Comparison of ENCODE assay signal across 11 cellular contexts in the genomic region with DNA sequence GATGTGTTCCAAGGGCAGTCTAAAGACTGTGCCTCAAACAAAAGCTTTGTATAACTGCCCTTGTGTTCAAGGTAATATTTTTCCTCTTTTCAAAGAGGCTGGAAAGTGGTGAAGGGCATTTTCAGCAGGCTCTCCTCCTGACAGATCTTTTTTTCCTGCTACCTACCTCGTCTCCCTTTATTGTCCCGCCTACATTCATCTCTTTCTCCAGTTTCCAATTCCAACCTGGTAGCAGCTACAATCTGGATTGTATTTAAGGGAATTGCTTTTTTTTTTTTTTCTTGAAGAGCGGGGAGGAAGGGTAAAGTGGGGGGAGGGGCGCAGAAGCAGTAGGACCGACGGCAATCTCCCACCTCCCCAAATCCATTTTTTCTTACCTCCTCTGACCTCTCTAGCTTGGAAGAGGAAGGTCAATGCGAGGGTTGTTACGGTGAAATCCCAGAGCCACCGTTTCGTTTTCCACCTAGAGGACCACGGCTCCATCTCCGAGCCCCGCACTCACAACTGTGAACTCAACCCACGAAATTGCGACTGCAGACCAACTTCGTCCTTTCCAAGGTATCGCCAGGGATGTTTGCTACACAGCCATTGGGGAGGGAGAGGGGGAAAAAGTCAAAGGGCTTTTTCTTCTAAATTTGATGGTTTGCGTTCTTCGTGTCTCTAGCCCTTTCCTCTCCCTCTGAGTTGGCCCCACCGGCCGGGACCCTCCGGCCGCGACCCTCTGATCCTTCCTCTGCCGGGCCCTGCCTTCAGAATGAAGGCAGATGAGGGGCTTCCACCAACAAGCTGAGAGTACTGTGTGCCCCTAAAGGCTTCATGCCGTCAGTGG. TPM values are rescaled to one million over a fixed set of nuclear protein-coding genes. Genes with fewer than 3 reads are reported as not detected.
DNase-seq lines count a peak whose midpoint lies in the region; TF ChIP-seq lines count a peak whose summit lies in the region.
"Had no signal": no experiment of that assay in that cellular context is flagged by ENCODE, and none has a peak within 500 bp of the region (broad histone marks: within the 10 kb centered on the region; RNA-seq: fewer than 3 reads in every experiment).

A gene (minus strand): TSS at position 827 of the 829 bp plus-strand sequence. CDS start 344 bp downstream, at position 483.

- H3K27me3 ChIP-seq in mammary epithelial cell (ENCODE audit: insufficient read depth, low read length), result no peaks in the 10 kb centered on the region
- H3K27me3 ChIP-seq in neural cell (ENCODE audit: insufficient read depth, low read depth, low read length), result peaks cover 21% of the 10 kb centered on the region
- no peaks in the 10 kb centered on the region for H3K27me3 ChIP-seq in uterus

- H3K27ac ChIP-seq in mammary epithelial cell (ENCODE audit: insufficient read depth, low read depth, low read length) (no peak within 1 kb of the TSS), neural cell (ENCODE audit: low read length) (no peak within 1 kb of the TSS), uterus (no peak within 1 kb of the TSS)
- H3K27ac ChIP-seq: BLaER1, epithelial cell of prostate had no signal

- CTCF ChIA-PET in MCF 10A (lab: Yijun Ruan, JAX), result interaction anchor here (0.6 to 1.6 kb wide), 5 partner anchors 13 to 410 kb away, joined by 3 to 6 read pairs (median 4); no protein-coding TSS in a partner anchor
- CTCF ChIA-PET in mammary epithelial cell (lab: Charles Lee; ENCODE audit: low non-redundant PET), result no interaction called here

- POLR2A ChIA-PET in MCF 10A (lab: Yijun Ruan, JAX), result interaction anchor here (0.5 kb wide), 1 partner anchor 396 kb away, joined by 3 read pairs; no protein-coding TSS in a partner anchor

- in situ Hi-C loops in mammary epithelial cell (cut with MboI; ENCODE audit: low sequenced_read_pairs in 2 of 2), result loop anchor here (10.0 to 25.0 kb wide), 2 partner anchors 404 to 407 kb away; no protein-coding TSS in a partner anchor

- TF ChIP-seq POLR2A in uterus (IDR thresholded peaks at IDR 0.05), result no peak

- no peak within 1 kb of the TSS for H3K27ac Mint-ChIP-seq in MCF 10A (ENCODE audit: low read depth, unreplicated experiment)

- dilution Hi-C loops in mammary epithelial cell (cut with HindIII; ENCODE audit: low sequenced_read_pairs), result no loop called here

- intact Hi-C loops in MCF 10A (cut with micrococcal nuclease), result no loop called here
- intact Hi-C loops in mammary epithelial cell (cut with micrococcal nuclease), result loop anchor here (2.0 kb wide), 1 partner anchor 353 kb away; no protein-coding TSS in a partner anchor
- intact Hi-C loops in uterus (cut with DNase I; ENCODE audit: low total_unique reads), result no loop called here

- H3K36me3 ChIP-seq in mammary epithelial cell (ENCODE audit: insufficient read depth, low read length) (no peaks in the 10 kb centered on the region), neural cell (ENCODE audit: insufficient read depth, low read length) (no peaks in the 10 kb centered on the region), uterus (no peaks in the 10 kb centered on the region)
- H3K36me3 ChIP-seq: BLaER1 had no signal

- peaks cover 4% of the 10 kb centered on the region for H3F3A ChIP-seq in neural cell (ENCODE audit: insufficient read depth, low read length, poor library complexity, severe bottlenecking)

- no peaks in the 10 kb centered on the region for H3K36me3 Mint-ChIP-seq in MCF 10A (ENCODE audit: insufficient read depth, unreplicated experiment)

- no peak for TF ChIP-seq CTCF in MCF 10A (IDR thresholded peaks at IDR 0.05; ENCODE audit: unreplicated experiment)
- TF ChIP-seq CTCF in mammary epithelial cell (conservative IDR thresholded peaks at IDR 0.05 in 1 of 2, IDR thresholded peaks at IDR 0.05 in 1 of 2; ENCODE audit: extremely low read depth in 1 of 2, insufficient read depth in 1 of 2, low read depth in 1 of 2, low read length in 2 of 2), result no peak
- no peak for TF ChIP-seq CTCF in fibroblast of mammary gland (conservative IDR thresholded peaks at IDR 0.05; ENCODE audit: control insufficient read depth, insufficient read depth, low read depth, low read length)
- no peak for TF ChIP-seq CTCF in neural cell (IDR thresholded peaks at IDR 0.05; ENCODE audit: poor library complexity, severe bottlenecking)
- TF ChIP-seq CTCF in uterus (IDR thresholded peaks at IDR 0.05), result no peak

- H2AFZ ChIP-seq in mammary epithelial cell (ENCODE audit: low read depth, low read length) (no peak within 1 kb of the TSS), neural cell (ENCODE audit: low read depth, low read length) (no peak within 1 kb of the TSS)

- peaks cover 14% of the 10 kb centered on the region for H3K4me1 ChIP-seq in mammary epithelial cell (ENCODE audit: insufficient read depth, low read length)
- no peaks in the 10 kb centered on the region for H3K4me1 ChIP-seq in uterus
- H3K4me1 ChIP-seq: BLaER1 had no signal

- H3K79me2 ChIP-seq in mammary epithelial cell (ENCODE audit: insufficient read depth, low read length), result no peaks in the 10 kb centered on the region
- peaks cover 30% of the 10 kb centered on the region for H3K79me2 ChIP-seq in neural cell (replicated peaks; ENCODE audit: insufficient read depth, low read length)

- BruUV-seq in MCF 10A (replicated peaks; lab: Mats Ljungman, UMichigan) (no TSS peak), mammary epithelial cell (replicated peaks; lab: Mats Ljungman, UMichigan) (no TSS peak)

- no peaks in the 10 kb centered on the region for H3K9me2 ChIP-seq in neural cell (ENCODE audit: insufficient read depth, low read length)

- TF ChIP-seq EP300 in neural cell (conservative IDR thresholded peaks at IDR 0.05; ENCODE audit: poor library complexity, severe bottlenecking), result no peak

- H3K9me3 ChIP-seq in mammary epithelial cell (replicated peaks; ENCODE audit: insufficient read depth, low read length) (no peaks in the 10 kb centered on the region), neural cell (ENCODE audit: low read length) (no peaks in the 10 kb centered on the region), uterus (no peaks in the 10 kb centered on the region)

- no peak for DNase-seq in MCF 10A (ENCODE audit: unreplicated experiment)
- no peak for DNase-seq in mammary epithelial cell
- DNase-seq in fibroblast of mammary gland (ENCODE audit: low read depth), result no peak
- no peak for DNase-seq in uterus
- DNase-seq in GOT3 (lab: John Stamatoyannopoulos, UW), result no peak
- DNase-seq in NCI-H2171 (lab: John Stamatoyannopoulos, UW), result no peak
- no peak for DNase-seq in kidney tubule cell (ENCODE audit: low spot score)
- DNase-seq: activated CD4-positive, alpha-beta T cell treated with anti-CD3 and anti-CD28 coated beads for 48 hours had no signal

- H3K4me2 ChIP-seq in mammary epithelial cell (ENCODE audit: insufficient read depth, low read depth, low read length) (no peak within 1 kb of the TSS), neural cell (ENCODE audit: low read length) (no peak within 1 kb of the TSS)
- H3K4me2 ChIP-seq: BLaER1 had no signal

- peaks cover 11% of the 10 kb centered on the region for H3K27me3 Mint-ChIP-seq in MCF 10A (ENCODE audit: insufficient read depth, unreplicated experiment)

- H3K4me3 Mint-ChIP-seq in MCF 10A (ENCODE audit: unreplicated experiment), result peak within 1 kb of the TSS; percentile 45

- WGBS in mammary epithelial cell (ENCODE audit: low coverage, missing lambda C conversion rate), result 31% methylated on average over 13 of the region's 26 CpGs

- H3K4me3 ChIP-seq in mammary epithelial cell (replicated peaks in 1 of 3; ENCODE audit: insufficient read depth in 1 of 3, low read depth in 2 of 3, low read length in 3 of 3) (no peak within 1 kb of the TSS), fibroblast of mammary gland (ENCODE audit: control insufficient read depth, low read depth, low read length) (peak within 1 kb of the TSS; percentile 53), neural cell (ENCODE audit: low read length) (peak within 1 kb of the TSS; percentile 61), uterus (peak within 1 kb of the TSS; percentile 16 to 42)
- H3K4me3 ChIP-seq: BLaER1 had no signal

- no peaks in the 10 kb centered on the region for H3K9me3 Mint-ChIP-seq in MCF 10A (ENCODE audit: unreplicated experiment)

- TF ChIP-seq RAD21 in neural cell (conservative IDR thresholded peaks at IDR 0.05), result no peak

- H3K9ac ChIP-seq in mammary epithelial cell (ENCODE audit: insufficient read depth, low read length) (no peak within 1 kb of the TSS), neural cell (ENCODE audit: low read length) (no peak within 1 kb of the TSS)
- H3K9ac ChIP-seq: BLaER1 had no signal

- peaks cover 7% of the 10 kb centered on the region for H3K4me1 Mint-ChIP-seq in MCF 10A (ENCODE audit: insufficient read depth, unreplicated experiment)

- H4K20me1 ChIP-seq in mammary epithelial cell (ENCODE audit: insufficient read depth, low read length) (no peaks in the 10 kb centered on the region), neural cell (ENCODE audit: insufficient read depth) (no peaks in the 10 kb centered on the region)
- H4K20me1 ChIP-seq: BLaER1 had no signal

TF ChIP-seq in neural cell, 6 proteins besides CTCF, POLR2A, EP300 and RAD21 (continues in another document):
- TF ChIP-seq SMC3 (conservative IDR thresholded peaks at IDR 0.05; ENCODE audit: poor library complexity) (no peak), MXI1 (conservative IDR thresholded peaks at IDR 0.05; ENCODE audit: poor library complexity, severe bottlenecking) (no peak), EZH2 (IDR thresholded peaks at IDR 0.05; ENCODE audit: borderline replicate concordance, insufficient read depth, low read length, poor library complexity, severe bottlenecking) (no peak)

RNA-seq across cellular contexts. Expression of the gene that starts here (rescaled TPM):
- not detected in 2 replicates for total RNA-seq in MCF 10A (2022)
- total RNA-seq in mammary epithelial cell, result 10 to 100 TPM in 1 of 2 donors, under 1 TPM in 1; 0.14 to 16.0 TPM
- polyA plus RNA-seq in mammary epithelial cell, result not detected
- polyA minus RNA-seq in mammary epithelial cell, result not detected
- polyA plus RNA-seq in neural cell, result 1.3 and 4.6 TPM in 2 replicates
- 3.9 and 5.9 TPM in 2 replicates for polyA minus RNA-seq in neural cell
- 10 to 100 TPM in 1 of 4 donors, under 1 TPM in 1, not detected in 2; 0.76 to 30.1 TPM for total RNA-seq in uterus

Comparison
In these comparisons a context has a peak if more than half of its experiments do, and no peak if none do; other contexts are left out.
1. H3K4me3 ChIP-seq: peak in fibroblast of mammary gland (single experiment), neural cell (single experiment) and uterus (2 of 2); none in mammary epithelial cell (0 of 3).